Comparison of ENCODE assay signal across 26 cellular contexts in genomic region chr5:146254223-146254622, GRCh38. TPM values are rescaled to one million over a fixed set of nuclear protein-coding genes. Genes with fewer than 3 reads are reported as not detected.
DNase-seq lines count a peak whose midpoint lies in the region; ATAC-seq and TF ChIP-seq lines count a peak whose summit lies in the region.
"Had no signal": no experiment of that assay in that cellular context is flagged by ENCODE, and none has a peak within 500 bp of the region (broad histone marks: within the 10 kb centered on the region; RNA-seq: fewer than 3 reads in every experiment).

No MANE protein-coding gene starts in this region.

- in situ Hi-C loops in GM13976 (cut with MboI; ENCODE audit: low sequenced_read_pairs, unreplicated experiment) = no loop called here

- peaks cover 52% of the 10 kb centered on the region for H3K36me3 Mint-ChIP-seq in endodermal cell (ENCODE audit: low read depth)
- H3K36me3 Mint-ChIP-seq in activated naive CD4-positive, alpha-beta T cell treated with anti-CD3 and anti-CD28 coated beads for 36 hours (ENCODE audit: low read depth) = peaks cover 22% of the 10 kb centered on the region

- no peak overlapping the region for H3K4me3 Mint-ChIP-seq in endodermal cell
- H3K4me3 Mint-ChIP-seq in activated naive CD4-positive, alpha-beta T cell treated with anti-CD3 and anti-CD28 coated beads for 36 hours = no peak overlapping the region
- H3K4me3 Mint-ChIP-seq: activated naive CD8-positive, alpha-beta T cell treated with anti-CD3 and anti-CD28 coated beads, Interleukin-2, amount 10 ng/mL, durations not matched to agents 7 days and 5 days; naive B cell had no signal

- CTCF ChIA-PET in activated naive CD4-positive, alpha-beta T cell treated with anti-CD3 and anti-CD28 coated beads for 36 hours (lab: Charles Lee) = no interaction called here

- peaks cover 61% of the 10 kb centered on the region for H3K36me3 ChIP-seq in endodermal cell (ENCODE audit: control insufficient read depth, insufficient read depth, low read length)

- H3K9ac ChIP-seq in endodermal cell (ENCODE audit: extremely low read depth, low read length, poor library complexity, severe bottlenecking) = no peak overlapping the region
- H3K9ac ChIP-seq: BLaER1 treated with 17β-estradiol and CSF1 and Interleukin-3, amounts not matched to agents 10 nM and 100 nM had no signal

- no peaks in the 10 kb centered on the region for H3K9me3 Mint-ChIP-seq in endodermal cell
- H3K9me3 Mint-ChIP-seq in activated naive CD4-positive, alpha-beta T cell treated with anti-CD3 and anti-CD28 coated beads for 36 hours = no peaks in the 10 kb centered on the region
- H3K9me3 Mint-ChIP-seq: activated naive CD8-positive, alpha-beta T cell treated with anti-CD3 and anti-CD28 coated beads, Interleukin-2, amount 10 ng/mL, durations not matched to agents 7 days and 5 days; naive B cell had no signal

- H3K27me3 ChIP-seq in endodermal cell (ENCODE audit: control insufficient read depth, insufficient read depth, low read length, poor library complexity, severe bottlenecking) = no peaks in the 10 kb centered on the region
- H3K27me3 ChIP-seq: BLaER1 treated with 17β-estradiol and CSF1 and Interleukin-3, amounts not matched to agents 10 nM and 100 nM; heart right ventricle; upper lobe of right lung had no signal

- H3K4me3 ChIP-seq in endodermal cell (ENCODE audit: low read length) = no peak overlapping the region
- H3K4me3 ChIP-seq: BLaER1 treated with 17β-estradiol and CSF1 and Interleukin-3, amounts not matched to agents 10 nM and 100 nM; heart right ventricle; upper lobe of right lung had no signal

- intact Hi-C loops in activated naive CD4-positive, alpha-beta T cell treated with anti-CD3 and anti-CD28 coated beads for 36 hours (cut with micrococcal nuclease) = no loop called here

- H3K4me1 Mint-ChIP-seq in endodermal cell = no peaks in the 10 kb centered on the region
- H3K4me1 Mint-ChIP-seq in activated naive CD4-positive, alpha-beta T cell treated with anti-CD3 and anti-CD28 coated beads for 36 hours (ENCODE audit: low read depth) = peaks cover 11% of the 10 kb centered on the region
- H3K4me1 Mint-ChIP-seq: activated naive CD8-positive, alpha-beta T cell treated with anti-CD3 and anti-CD28 coated beads, Interleukin-2, amount 10 ng/mL, durations not matched to agents 7 days and 5 days had no signal

- H3K9me3 ChIP-seq in endodermal cell (ENCODE audit: control insufficient read depth, low read length) = no peaks in the 10 kb centered on the region
- H3K9me3 ChIP-seq: BLaER1 treated with 17β-estradiol and CSF1 and Interleukin-3, amounts not matched to agents 10 nM and 100 nM; heart right ventricle; upper lobe of right lung had no signal

- H3K27ac ChIP-seq in endodermal cell (ENCODE audit: low read depth, low read length) = no peak overlapping the region
- H3K27ac ChIP-seq: BLaER1 treated with 17β-estradiol and CSF1 and Interleukin-3, amounts not matched to agents 10 nM and 100 nM; heart right ventricle; HL-60; upper lobe of right lung had no signal

- H3K27me3 Mint-ChIP-seq in endodermal cell (ENCODE audit: insufficient read depth) = no peaks in the 10 kb centered on the region
- no peaks in the 10 kb centered on the region for H3K27me3 Mint-ChIP-seq in activated naive CD4-positive, alpha-beta T cell treated with anti-CD3 and anti-CD28 coated beads for 36 hours (ENCODE audit: low read depth)
- H3K27me3 Mint-ChIP-seq: activated naive CD8-positive, alpha-beta T cell treated with anti-CD3 and anti-CD28 coated beads, Interleukin-2, amount 10 ng/mL, durations not matched to agents 7 days and 5 days; naive B cell had no signal

- DNase-seq in GM13976 (ENCODE audit: low spot score) (peak; percentile 24), endodermal cell (no peak)
- DNase-seq in activated naive CD4-positive, alpha-beta T cell treated with anti-CD3 and anti-CD28 coated beads for 36 hours = no peak
- DNase-seq: activated naive CD8-positive, alpha-beta T cell treated with anti-CD3 and anti-CD28 coated beads, Interleukin-2, amount 10 ng/mL, durations not matched to agents 7 days and 5 days; cerebellar nuclear complex; H7; heart right ventricle; left colon; mesenchymal stem cell; naive B cell; NCI-H1105; NCI-H2029 treated with DMSO at 0.1 percent for 48 hours; NCI-H345; nucleus accumbens; PC-3; SHP77; stimulated activated CD4-positive, alpha-beta T cell treated with anti-CD3 and anti-CD28 coated beads, Interleukin-4, amount 100 ng/mL, for 4 hours; SW 1271; upper lobe of right lung had no signal

- H3K4me1 ChIP-seq in endodermal cell (ENCODE audit: control insufficient read depth, insufficient read depth, low read length) = no peaks in the 10 kb centered on the region
- H3K4me1 ChIP-seq: heart right ventricle, upper lobe of right lung had no signal

- no peak overlapping the region for H3K27ac Mint-ChIP-seq in endodermal cell
- no peak overlapping the region for H3K27ac Mint-ChIP-seq in activated naive CD4-positive, alpha-beta T cell treated with anti-CD3 and anti-CD28 coated beads for 36 hours
- H3K27ac Mint-ChIP-seq: activated naive CD8-positive, alpha-beta T cell treated with anti-CD3 and anti-CD28 coated beads, Interleukin-2, amount 10 ng/mL, durations not matched to agents 7 days and 5 days had no signal

- ATAC-seq in GM18867 (IDR thresholded peaks at IDR 0.05; ENCODE audit: unreplicated experiment) (peak; percentile 65), GM21576 (IDR thresholded peaks at IDR 0.05; ENCODE audit: unreplicated experiment) (peak; percentile 41), HG03442 (IDR thresholded peaks at IDR 0.05; ENCODE audit: unreplicated experiment) (peak; percentile 43), HG03095 (IDR thresholded peaks at IDR 0.05; ENCODE audit: unreplicated experiment) (no peak), GM19035 (IDR thresholded peaks at IDR 0.05; ENCODE audit: unreplicated experiment) (no peak)
- ATAC-seq: heart right ventricle, left colon, PC-3, upper lobe of right lung had no signal

- WGBS in endodermal cell (ENCODE audit: insufficient coverage in 1 of 2, insufficient read length in 1 of 2), 2 experiments = 94 to 100% methylated on average over 1 of the region's 1 CpG

- no peak for TF ChIP-seq CTCF in GM13976 (IDR thresholded peaks at IDR 0.05; ENCODE audit: borderline replicate concordance, control extremely low read depth, extremely low read depth, insufficient read depth, missing control alignments)
- TF ChIP-seq CTCF in endodermal cell (conservative IDR thresholded peaks at IDR 0.05) = no peak

RNA-seq across cellular contexts. Expression of gene RBM27, which starts 50.8 kb away (rescaled TPM):
- total RNA-seq in endodermal cell = 10 to 100 TPM; 26.9 to 30.9 TPM
- polyA plus RNA-seq in endodermal cell (2013, experiment 1 of 2) = 22.0 TPM
- 19.2 TPM for polyA plus RNA-seq in endodermal cell (2013, experiment 2 of 2)
- 10 to 100 TPM; 14.8 to 18.3 TPM for total RNA-seq in activated naive CD4-positive, alpha-beta T cell treated with anti-CD3 and anti-CD28 coated beads for 36 hours

Comparison
In these comparisons a context has a peak if more than half of its experiments do, and no peak if none do; other contexts are left out.
1. ATAC-seq: peak in GM18867 (single experiment), GM21576 (single experiment) and HG03442 (single experiment); none in HG03095 (single experiment) and GM19035 (single experiment).